Comparison of ENCODE assay signal across 26 cellular contexts in the genomic region with DNA sequence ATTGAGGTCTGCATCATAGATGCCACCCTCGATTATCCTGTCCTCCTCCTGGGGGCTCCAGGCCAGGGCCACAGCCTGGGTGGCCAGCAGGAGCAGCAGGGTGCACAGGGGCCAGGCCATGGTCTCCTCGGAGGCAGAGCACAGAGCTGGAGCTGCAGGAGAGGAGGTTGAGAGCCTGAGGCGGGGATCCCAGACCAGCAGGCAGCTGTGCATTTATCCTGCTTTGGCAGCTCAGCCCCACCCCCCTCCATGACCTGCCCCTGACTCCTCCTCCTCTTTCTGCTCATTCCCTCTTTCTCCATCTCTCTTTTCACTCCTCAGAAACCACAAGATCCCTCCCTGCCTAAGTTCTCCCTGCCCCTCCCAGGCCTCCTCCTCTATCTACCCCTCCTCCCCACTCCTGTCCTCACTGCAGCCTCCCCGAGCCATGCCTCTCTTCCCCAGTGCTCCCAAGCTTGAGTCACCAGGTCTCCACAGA. TPM values are rescaled to one million over a fixed set of nuclear protein-coding genes. Genes with fewer than 3 reads are reported as not detected.
DNase-seq lines count a peak whose midpoint lies in the region; ATAC-seq and TF ChIP-seq lines count a peak whose summit lies in the region.
"Had no signal": no experiment of that assay in that cellular context is flagged by ENCODE, and none has a peak within 500 bp of the region (broad histone marks: within the 10 kb centered on the region; RNA-seq: fewer than 3 reads in every experiment).

A gene with protein sequence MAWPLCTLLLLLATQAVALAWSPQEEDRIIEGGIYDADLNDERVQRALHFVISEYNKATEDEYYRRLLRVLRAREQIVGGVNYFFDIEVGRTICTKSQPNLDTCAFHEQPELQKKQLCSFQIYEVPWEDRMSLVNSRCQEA (minus strand): TSS at position 189 of the 478 bp plus-strand sequence. CDS start 69 bp downstream, at position 120.

- in situ Hi-C loops in Caki2 (cut with HindIII; ENCODE audit: low pct_unique_long_range_greater_than_20kb, low sequenced_read_pairs): no loop called here

- no peak within 1 kb of the TSS for H3K4me3 ChIP-seq in fibroblast of mammary gland (ENCODE audit: control insufficient read depth, low read depth, low read length)
- no peak within 1 kb of the TSS for H3K4me3 ChIP-seq in neural progenitor cell
- H3K4me3 ChIP-seq: ascending aorta, esophagus squamous epithelium, heart left ventricle, SJCRH30 had no signal

- no peak for TF ChIP-seq CTCF in fibroblast of mammary gland (conservative IDR thresholded peaks at IDR 0.05; ENCODE audit: control insufficient read depth, insufficient read depth, low read depth, low read length)
- no peak for TF ChIP-seq CTCF in neural progenitor cell (IDR thresholded peaks at IDR 0.05)

- H3K27ac ChIP-seq in neural progenitor cell: no peak within 1 kb of the TSS
- H3K27ac ChIP-seq: ascending aorta, esophagus squamous epithelium, heart left ventricle, SJCRH30, VCaP had no signal

- H2AFZ ChIP-seq in neural progenitor cell (replicated peaks): no peak within 1 kb of the TSS

- no peaks in the 10 kb centered on the region for H3K9me3 Mint-ChIP-seq in neural progenitor cell
- H3K9me3 Mint-ChIP-seq: activated CD4-positive, alpha-beta memory T cell treated with anti-CD3 and anti-CD28 coated beads for 36 hours; CD4-positive, alpha-beta T cell; memory B cell; natural killer cell had no signal

- no peaks in the 10 kb centered on the region for H3K36me3 ChIP-seq in neural progenitor cell
- H3K36me3 ChIP-seq: ascending aorta, esophagus squamous epithelium, heart left ventricle, SJCRH30 had no signal

- no peaks in the 10 kb centered on the region for H3K9me3 ChIP-seq in neural progenitor cell (ENCODE audit: low read depth)
- H3K9me3 ChIP-seq: ascending aorta, esophagus squamous epithelium, heart left ventricle, SJCRH30 had no signal

- H3K27ac Mint-ChIP-seq in neural progenitor cell: peak within 1 kb of the TSS; percentile 76
- H3K27ac Mint-ChIP-seq: activated CD4-positive, alpha-beta memory T cell treated with anti-CD3 and anti-CD28 coated beads for 36 hours; CD4-positive, alpha-beta T cell; memory B cell; natural killer cell; progenitor cell of endocrine pancreas had no signal

- H3K4me1 ChIP-seq in neural progenitor cell: peaks cover 14% of the 10 kb centered on the region
- H3K4me1 ChIP-seq: ascending aorta, esophagus squamous epithelium, heart left ventricle, SJCRH30 had no signal

- H3F3A ChIP-seq in neural progenitor cell (ENCODE audit: low read depth): no peaks in the 10 kb centered on the region

- H3K4me3 Mint-ChIP-seq in neural progenitor cell: no peak within 1 kb of the TSS
- H3K4me3 Mint-ChIP-seq: activated CD4-positive, alpha-beta memory T cell treated with anti-CD3 and anti-CD28 coated beads for 36 hours; CD4-positive, alpha-beta T cell; memory B cell; natural killer cell had no signal

- peak; percentile 97 for DNase-seq in Caki2 (ENCODE audit: low read depth)
- DNase-seq in M059J (ENCODE audit: low read depth): peak; percentile 70
- DNase-seq in fibroblast of mammary gland (ENCODE audit: low read depth): peak; percentile 15
- DNase-seq in neural progenitor cell (ENCODE audit: low spot score): no peak
- no peak for DNase-seq in HUDEP-2 (lab: John Stamatoyannopoulos, UW; ENCODE audit: unreplicated experiment in 76 of 76)
- no peak for DNase-seq in amniotic stem cell (lab: John Stamatoyannopoulos, UW)
- no peak for DNase-seq in NCI-H1048 (lab: John Stamatoyannopoulos, UW)
- DNase-seq: activated CD4-positive, alpha-beta memory T cell treated with anti-CD3 and anti-CD28 coated beads for 36 hours; activated naive CD4-positive, alpha-beta T cell treated with Interleukin-2 at 50 U/mL for 16 hours; activated T-cell treated with anti-CD3 and anti-CD28 coated beads, Interleukin-2, amount 50 U/mL, for 1 hour; CD4-positive, alpha-beta T cell; effector memory CD4-positive, alpha-beta T cell; esophagus squamous epithelium; heart left ventricle; natural killer cell; NCI-H526 treated with DMSO at 0.1 percent for 48 hours; stimulated activated CD4-positive, alpha-beta T cell treated with anti-CD3 and anti-CD28 coated beads, Interleukin-4, amount 100 ng/mL, for 4 hours; T-helper 2 cell had no signal

- no peak for ATAC-seq in HG03520 (IDR thresholded peaks at IDR 0.05; ENCODE audit: unreplicated experiment)
- ATAC-seq: heart left ventricle, natural killer cell had no signal

- H4K20me1 ChIP-seq in neural progenitor cell (ENCODE audit: low read depth): no peaks in the 10 kb centered on the region

- peaks cover 40% of the 10 kb centered on the region for H3K4me1 Mint-ChIP-seq in neural progenitor cell
- H3K4me1 Mint-ChIP-seq: memory B cell, natural killer cell had no signal

- H3K27me3 Mint-ChIP-seq in neural progenitor cell (ENCODE audit: insufficient read depth, low read depth): peaks cover 17% of the 10 kb centered on the region
- H3K27me3 Mint-ChIP-seq: CD4-positive, alpha-beta T cell had no signal

- H3K36me3 Mint-ChIP-seq in neural progenitor cell: no peaks in the 10 kb centered on the region
- H3K36me3 Mint-ChIP-seq: activated CD4-positive, alpha-beta memory T cell treated with anti-CD3 and anti-CD28 coated beads for 36 hours; memory B cell; natural killer cell had no signal

- no peaks in the 10 kb centered on the region for H3K27me3 ChIP-seq in neural progenitor cell
- H3K27me3 ChIP-seq: ascending aorta, esophagus squamous epithelium, heart left ventricle, SJCRH30 had no signal

- H3K79me2 ChIP-seq in neural progenitor cell (ENCODE audit: low read depth): no peaks in the 10 kb centered on the region

- H3K4me2 ChIP-seq in neural progenitor cell: no peak within 1 kb of the TSS

- no peak within 1 kb of the TSS for H3K9ac ChIP-seq in neural progenitor cell

RNA-seq across cellular contexts. Expression of the gene that starts here (rescaled TPM):
- total RNA-seq in Caki2 (2014; rRNA removed; shearing (Covaris generic); ENCODE audit: low replicate concordance): 240 and 270 TPM in 2 replicates
- total RNA-seq in M059J (2014; rRNA removed; shearing (Covaris generic)): not detected in 2 replicates
- not detected in 2 replicates for total RNA-seq in neural progenitor cell (ENCODE audit: low replicate concordance)
- total RNA-seq: activated CD4-positive, alpha-beta memory T cell treated with anti-CD3 and anti-CD28 coated beads for 36 hours; ascending aorta; CD4-positive, alpha-beta T cell; esophagus squamous epithelium; natural killer cell; OCI-LY7; progenitor cell of endocrine pancreas; SJCRH30; temporal lobe had no signal

Comparison
In these comparisons a context has a peak if more than half of its experiments do, and no peak if none do; other contexts are left out.
1. RNA of the gene that starts here (total RNA-seq): 240 to 270 TPM in Caki2; not detected in M059J and not detected in neural progenitor cell; every median in the first group is over 100 times any median in the second.
2. Peak in DNase-seq in M059J; RNA of the gene not detected or under 1 TPM.
3. DNase-seq: peak in Caki2 (single experiment) and fibroblast of mammary gland (single experiment); none in neural progenitor cell (single experiment), HUDEP-2 (0 of 76), amniotic stem cell (single experiment) and NCI-H1048 (single experiment).